In genomic region chr14:89186850-89187376, GRCh38 we compare ENCODE assay signal across 12 cellular contexts.
DNase-seq lines count a peak whose midpoint lies in the region; ATAC-seq and TF ChIP-seq lines count a peak whose summit lies in the region.
"Had no signal": no experiment of that assay in that cellular context is flagged by ENCODE, and none has a peak within 500 bp of the region (broad histone marks: within the 10 kb centered on the region; RNA-seq: fewer than 3 reads in every experiment).

No MANE protein-coding gene starts in this region.

- peak overlapping the region; percentile 12 to 58 for H3K27ac Mint-ChIP-seq in T-cell

- POLR2A ChIA-PET in T-cell (lab: Charles Lee), result no interaction called here

- H3K4me1 ChIP-seq in right cardiac atrium (ENCODE audit: control insufficient read depth, insufficient read depth, low read length), result peaks cover 15% of the 10 kb centered on the region
- H3K4me1 ChIP-seq in vagina, result peaks cover 34% of the 10 kb centered on the region

- H3K36me3 ChIP-seq in vagina, result peaks cover 0 to 7% of the 10 kb centered on the region in 2 donors

- no peak overlapping the region for H3K4me3 ChIP-seq in right cardiac atrium (ENCODE audit: low read length)
- no peak overlapping the region for H3K4me3 ChIP-seq in vagina
- H3K4me3 ChIP-seq: sigmoid colon had no signal

- no peak for TF ChIP-seq POLR2A in vagina (IDR thresholded peaks at IDR 0.05)

- ATAC-seq in Right ventricle myocardium inferior, result peak; percentile 45
- ATAC-seq in T-cell (replicated peaks in 1 of 4), result peak in 2 of 4 experiments; percentile 24 to 35
- ATAC-seq in right cardiac atrium, result peak; percentile 7 to 38

- intact Hi-C loops in Right ventricle myocardium inferior (cut with DNase I) (loop anchor here (10.0 kb wide), 2 partner anchors 578 to 728 kb away; no protein-coding TSS in a partner anchor), cardiac septum (cut with DNase I) (no loop called here), right cardiac atrium (cut with DNase I) (no loop called here), vagina (cut with DNase I) (loop anchor here (10.0 kb wide), 1 partner anchor 228 kb away; the partner anchor contains the start of gene FOXN3)

- WGBS in right cardiac atrium, result 49% methylated on average over 7 of the region's 7 CpGs

- no peak for DNase-seq in Right ventricle myocardium inferior (ENCODE audit: missing footprints)
- DNase-seq in cardiac septum (ENCODE audit: low spot score), result no peak
- DNase-seq in T-cell, result no peak
- DNase-seq in right cardiac atrium, result peak in 1 of 3 donors; percentile 40
- DNase-seq in vagina (ENCODE audit: extremely low spot score in 2 of 2), result no peak
- no peak for DNase-seq in HK-2 (ENCODE audit: unreplicated experiment)
- DNase-seq in RPMI8226, result no peak
- DNase-seq in epidermal melanocyte (ENCODE audit: insufficient read length, low spot score), result no peak
- DNase-seq: activated CD4-positive, alpha-beta T cell treated with anti-CD3 and anti-CD28 coated beads, Interleukin-2, amount 50 U/mL, for 4 hours; AML-193; NCI-H146; sigmoid colon had no signal

- no peaks in the 10 kb centered on the region for H3K27me3 ChIP-seq in right cardiac atrium (ENCODE audit: control insufficient read depth, insufficient read depth)
- H3K27me3 ChIP-seq in vagina, result no peaks in the 10 kb centered on the region
- H3K27me3 ChIP-seq: sigmoid colon had no signal

- H3K36me3 Mint-ChIP-seq in T-cell, result peaks cover 46% of the 10 kb centered on the region

- H3K27ac ChIP-seq in right cardiac atrium (ENCODE audit: low read length) (peak overlapping the region; percentile 38), vagina (peak overlapping the region; percentile 34)

- no peaks in the 10 kb centered on the region for H3K27me3 Mint-ChIP-seq in T-cell

- H3K9me3 ChIP-seq in right cardiac atrium (ENCODE audit: control insufficient read depth, low read length) (no peaks in the 10 kb centered on the region), vagina (no peaks in the 10 kb centered on the region)
- H3K9me3 ChIP-seq: sigmoid colon had no signal

- TF ChIP-seq CTCF in vagina (IDR thresholded peaks at IDR 0.05), result no peak

- H3K4me3 Mint-ChIP-seq in T-cell, result no peak overlapping the region

- no peaks in the 10 kb centered on the region for H3K9me3 Mint-ChIP-seq in T-cell

- peaks cover 12 to 21% (median 17%) of the 10 kb centered on the region in 3 donors for H3K4me1 Mint-ChIP-seq in T-cell

- CTCF ChIA-PET in T-cell (lab: Charles Lee), result interaction anchor here in 1 of 2 donors (1.0 kb wide), 1 partner anchor 10 kb away, joined by 3 read pairs; no protein-coding TSS in a partner anchor

Comparison
In these comparisons a context has a peak if more than half of its experiments do, and no peak if none do; other contexts are left out.
1. intact Hi-C loops: an anchor here in Right ventricle myocardium inferior (10.0 kb wide) and vagina (10.0 kb wide); none called in cardiac septum and right cardiac atrium.